9 cellular contexts compared by ENCODE assay signal in the genomic region with DNA sequence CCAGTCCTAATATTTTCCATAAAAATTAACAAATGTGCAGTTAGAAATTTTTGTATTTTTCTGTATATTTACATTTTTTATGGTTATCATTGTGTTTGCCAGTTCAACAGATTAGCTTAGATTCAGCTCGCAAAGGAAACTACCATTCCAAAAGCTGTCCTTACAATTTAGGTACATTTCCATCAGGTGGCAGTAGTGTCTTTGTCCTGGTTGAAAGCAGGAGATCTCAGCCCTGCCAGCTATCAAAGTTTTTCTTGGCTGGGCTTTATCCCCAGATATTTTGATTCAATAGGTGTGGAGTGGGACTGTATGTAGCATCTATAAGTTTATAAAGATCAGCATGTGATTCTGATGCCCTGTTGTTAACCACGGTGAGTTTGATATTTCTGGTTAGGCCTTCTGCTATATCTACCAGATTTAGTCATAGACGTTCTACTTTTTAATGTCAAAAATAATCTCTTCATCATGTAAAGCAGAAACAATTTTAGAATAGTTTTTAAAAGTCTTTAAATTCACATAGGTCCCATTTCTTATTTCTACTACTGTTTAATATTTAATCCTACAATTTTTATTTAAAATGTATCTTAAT. TPM values are rescaled to one million over a fixed set of nuclear protein-coding genes. Genes with fewer than 3 reads are reported as not detected.
DNase-seq lines count a peak whose midpoint lies in the region; ATAC-seq and TF ChIP-seq lines count a peak whose summit lies in the region.
"Had no signal": no experiment of that assay in that cellular context is flagged by ENCODE, and none has a peak within 500 bp of the region (broad histone marks: within the 10 kb centered on the region; RNA-seq: fewer than 3 reads in every experiment).

No MANE protein-coding gene starts in this region.

- H3K4me3 ChIP-seq in GM12864 (ENCODE audit: low read depth, low read length), result no peak overlapping the region
- no peak overlapping the region for H3K4me3 ChIP-seq in KMS-11 (IDR thresholded peaks at IDR 0.05; ENCODE audit: insufficient read depth, low read depth, low read length)
- H3K4me3 ChIP-seq: SJSA1 had no signal

- H4K20me1 ChIP-seq in KMS-11 (ENCODE audit: insufficient read depth), result no peaks in the 10 kb centered on the region

- CTCF ChIA-PET in activated CD8-positive, alpha-beta T cell treated with anti-CD3 and anti-CD28 coated beads, Interleukin-2, amount 10 ng/mL, durations not matched to agents 7 days and 5 days (lab: Charles Lee), result interaction anchor here (2.3 kb wide), 1 partner anchor 19 kb away, joined by 12 read pairs; no protein-coding TSS in a partner anchor

- POLR2A ChIA-PET in activated CD8-positive, alpha-beta T cell treated with anti-CD3 and anti-CD28 coated beads, Interleukin-2, amount 10 ng/mL, durations not matched to agents 7 days and 5 days (lab: Charles Lee), result no interaction called here

- H3K27me3 Mint-ChIP-seq in activated CD8-positive, alpha-beta T cell treated with anti-CD3 and anti-CD28 coated beads, Interleukin-2, amount 10 ng/mL, durations not matched to agents 7 days and 5 days (ENCODE audit: low read depth), result peaks cover 7% of the 10 kb centered on the region

- DNase-seq in GM12864 (ENCODE audit: low read depth) (no peak), SW480 (ENCODE audit: low spot score) (peak; percentile 23), lung microvascular endothelial cell (ENCODE audit: low read depth in 2 of 2) (peak; percentile 24 to 61), AG20443 (ENCODE audit: low spot score) (no peak)
- DNase-seq in activated CD8-positive, alpha-beta T cell treated with anti-CD3 and anti-CD28 coated beads, Interleukin-2, amount 10 ng/mL, durations not matched to agents 7 days and 5 days, result no peak
- DNase-seq in activated effector memory CD4-positive, alpha-beta T cell treated with anti-CD3 and anti-CD28 coated beads, Interleukin-2, amount 50 U/mL, for 16 hours, result no peak
- DNase-seq: GOT3 had no signal

- no peaks in the 10 kb centered on the region for H3K4me1 ChIP-seq in KMS-11 (ENCODE audit: low read depth, poor library complexity, severe bottlenecking)
- H3K4me1 ChIP-seq: SJSA1 had no signal

- no peak overlapping the region for H2AFZ ChIP-seq in KMS-11 (ENCODE audit: low read depth)

- H3K79me2 ChIP-seq in KMS-11 (ENCODE audit: insufficient read depth, low read depth), result no peaks in the 10 kb centered on the region

- no peak overlapping the region for H3K27ac ChIP-seq in KMS-11
- H3K27ac ChIP-seq: SJSA1 had no signal

- TF ChIP-seq CTCF in GM12864 (IDR thresholded peaks at IDR 0.05; ENCODE audit: low read depth, low read length, missing control alignments) (peak; percentile 29), KMS-11 (conservative IDR thresholded peaks at IDR 0.05; ENCODE audit: low read depth, low read length) (peak; percentile 54)

- no peak overlapping the region for H3K4me2 ChIP-seq in KMS-11

- H3K27ac Mint-ChIP-seq in activated CD8-positive, alpha-beta T cell treated with anti-CD3 and anti-CD28 coated beads, Interleukin-2, amount 10 ng/mL, durations not matched to agents 7 days and 5 days, result no peak overlapping the region

- no peaks in the 10 kb centered on the region for H3K4me1 Mint-ChIP-seq in activated CD8-positive, alpha-beta T cell treated with anti-CD3 and anti-CD28 coated beads, Interleukin-2, amount 10 ng/mL, durations not matched to agents 7 days and 5 days (ENCODE audit: low read depth)

- H3K9ac ChIP-seq in KMS-11, result no peak overlapping the region

- no peak for ATAC-seq in activated CD8-positive, alpha-beta T cell treated with anti-CD3 and anti-CD28 coated beads, Interleukin-2, amount 10 ng/mL, durations not matched to agents 7 days and 5 days

- no peaks in the 10 kb centered on the region for H3K27me3 ChIP-seq in KMS-11 (ENCODE audit: insufficient read depth, low read depth)
- H3K27me3 ChIP-seq: SJSA1 had no signal

- H3K4me3 Mint-ChIP-seq in activated CD8-positive, alpha-beta T cell treated with anti-CD3 and anti-CD28 coated beads, Interleukin-2, amount 10 ng/mL, durations not matched to agents 7 days and 5 days, result no peak overlapping the region

- H3K36me3 Mint-ChIP-seq in activated CD8-positive, alpha-beta T cell treated with anti-CD3 and anti-CD28 coated beads, Interleukin-2, amount 10 ng/mL, durations not matched to agents 7 days and 5 days (ENCODE audit: low read depth), result no peaks in the 10 kb centered on the region

- no peaks in the 10 kb centered on the region for H3K36me3 ChIP-seq in KMS-11 (ENCODE audit: insufficient read depth)
- H3K36me3 ChIP-seq: SJSA1 had no signal

- H3K9me3 Mint-ChIP-seq in activated CD8-positive, alpha-beta T cell treated with anti-CD3 and anti-CD28 coated beads, Interleukin-2, amount 10 ng/mL, durations not matched to agents 7 days and 5 days (ENCODE audit: insufficient read depth), result no peaks in the 10 kb centered on the region

RNA-seq across cellular contexts. Expression of a gene that starts 15.5 kb away (rescaled TPM):
- total RNA-seq in lung microvascular endothelial cell, result 21.4 and 28.4 TPM in 2 replicates
- 1 to 10 TPM in 1 of 2 experiments, under 1 TPM in 1; 0.76 to 1.8 TPM for total RNA-seq in activated CD8-positive, alpha-beta T cell treated with anti-CD3 and anti-CD28 coated beads, Interleukin-2, amount 10 ng/mL, durations not matched to agents 7 days and 5 days
- total RNA-seq: SJSA1 had no signal

Comparison
In these comparisons a context has a peak if more than half of its experiments do, and no peak if none do; other contexts are left out.
1. DNase-seq: peak in SW480 (single experiment) and lung microvascular endothelial cell (2 of 2); none in GM12864 (single experiment), AG20443 (single experiment), activated CD8-positive, alpha-beta T cell treated with anti-CD3 and anti-CD28 coated beads, Interleukin-2, amount 10 ng/mL, durations not matched to agents 7 days and 5 days (single experiment) and activated effector memory CD4-positive, alpha-beta T cell treated with anti-CD3 and anti-CD28 coated beads, Interleukin-2, amount 50 U/mL, for 16 hours (single experiment).